In the genomic region with DNA sequence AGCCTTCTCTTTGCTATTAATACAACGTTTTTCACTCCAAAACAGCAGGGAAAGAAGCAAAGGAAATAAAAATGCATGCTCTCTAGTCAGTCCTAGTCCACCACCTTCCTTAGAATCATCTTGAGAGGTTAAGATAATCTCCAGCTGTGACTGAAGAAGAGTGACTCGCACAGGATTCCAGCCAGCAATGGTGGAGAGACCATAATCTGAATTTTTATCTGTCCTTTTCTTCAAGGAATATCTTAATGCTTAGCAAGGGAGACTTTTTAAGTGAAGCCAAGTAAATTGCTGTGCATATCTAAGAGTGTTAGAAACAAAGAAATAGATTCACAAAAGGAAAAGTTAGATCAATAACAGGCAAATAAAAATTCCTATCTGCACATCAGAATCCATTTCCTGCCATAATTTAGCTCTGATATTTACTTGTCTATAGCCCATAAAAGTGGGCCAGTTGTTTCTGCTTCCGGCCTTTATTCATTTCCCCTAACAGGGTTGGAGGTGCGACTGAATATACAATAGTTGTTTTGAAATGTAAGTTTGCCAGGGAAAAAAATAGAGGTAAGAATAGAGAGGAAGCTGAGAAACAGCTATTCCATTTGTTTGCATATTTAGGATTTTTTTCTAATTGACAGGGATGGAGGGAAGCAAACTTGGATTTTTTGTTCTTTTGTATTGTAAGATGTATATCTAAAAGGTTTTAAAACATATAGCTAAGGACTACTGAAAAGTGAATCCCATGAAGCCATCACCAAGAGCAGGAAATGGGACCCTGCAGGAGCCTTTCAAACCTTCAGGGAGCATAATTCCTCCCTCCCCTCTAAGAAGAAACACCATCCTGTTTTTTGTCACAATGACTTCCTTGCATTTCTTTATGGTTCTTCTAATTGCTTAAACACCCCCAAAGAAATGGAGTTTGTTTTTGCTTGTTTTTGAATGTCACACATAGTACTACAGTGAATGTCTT, we compare ENCODE assay signal across 1 cellular context.
TF ChIP-seq lines count a peak whose summit lies in the region.

No MANE protein-coding gene starts in this region.

TF ChIP-seq in H1, 55 proteins besides CTCF, POLR2A, EP300 and RAD21:
- TF ChIP-seq PHF8 (conservative IDR thresholded peaks at IDR 0.05; ENCODE audit: low read depth, low read length) (no peak), ZNF274 (IDR thresholded peaks at IDR 0.05; ENCODE audit: borderline replicate concordance, extremely low read depth, low read length) (no peak), SUZ12 (IDR thresholded peaks at IDR 0.05; ENCODE audit: low read length) (no peak), KDM4A (IDR thresholded peaks at IDR 0.05; ENCODE audit: low read depth, low read length, severe bottlenecking) (no peak), TAF1 (IDR thresholded peaks at IDR 0.05; ENCODE audit: low read depth, low read length) (no peak), SIRT6 (IDR thresholded peaks at IDR 0.05; ENCODE audit: low read length) (no peak), HDAC2 (IDR thresholded peaks at IDR 0.05; ENCODE audit: borderline replicate concordance in 1 of 2, low read depth in 2 of 2, low read length in 2 of 2) (no peak), CHD2 (IDR thresholded peaks at IDR 0.05; ENCODE audit: low read length) (no peak)
